16 cellular contexts compared by ENCODE assay signal in the genomic region with DNA sequence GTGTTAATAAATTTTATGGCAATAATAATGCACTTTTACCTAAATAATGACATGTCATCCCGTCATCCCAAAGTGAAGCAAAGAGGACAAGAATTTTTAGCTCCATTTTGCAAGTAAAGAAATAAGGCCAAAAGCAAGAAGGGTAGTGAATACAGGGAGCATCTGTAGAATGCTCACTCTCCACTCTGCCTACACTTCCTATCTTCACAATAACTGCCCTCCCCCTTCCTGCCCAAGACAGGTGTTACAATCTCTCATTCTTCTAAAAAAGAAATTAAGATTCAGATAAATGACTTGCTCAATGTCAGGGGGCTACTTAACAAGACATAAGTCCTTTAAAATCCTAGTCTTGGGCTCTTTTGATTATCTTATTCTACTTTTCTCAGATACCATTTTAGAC. TPM values are rescaled to one million over a fixed set of nuclear protein-coding genes. Genes with fewer than 3 reads are reported as not detected.
A peak's percentile ranks its signal among the peaks of the same experiment; 100 is the strongest.
DNase-seq lines count a peak whose midpoint lies in the region; ATAC-seq and TF ChIP-seq lines count a peak whose summit lies in the region.
"Had no signal": no experiment of that assay in that cellular context is flagged by ENCODE, and none has a peak within 500 bp of the region (broad histone marks: within the 10 kb centered on the region; RNA-seq: fewer than 3 reads in every experiment).

No MANE protein-coding gene starts in this region.

- H3K9me3 Mint-ChIP-seq in WTC11 = no peaks in the 10 kb centered on the region
- no peaks in the 10 kb centered on the region for H3K9me3 Mint-ChIP-seq in osteocyte (ENCODE audit: unreplicated experiment)
- H3K9me3 Mint-ChIP-seq: activated naive CD4-positive, alpha-beta T cell treated with anti-CD3 and anti-CD28 coated beads, Interleukin-2, amount 50 U/mL, for 72 hours; HFFc6 had no signal

- BruUV-seq in A673 (replicated peaks; lab: Mats Ljungman, UMichigan) = no TSS peak

- H3K36me3 Mint-ChIP-seq in WTC11 = peaks cover 6% of the 10 kb centered on the region; the same call in 1 of the 2 replicates
- peaks cover 7% of the 10 kb centered on the region for H3K36me3 Mint-ChIP-seq in osteocyte (ENCODE audit: unreplicated experiment)

- no peaks in the 10 kb centered on the region for H3K27me3 Mint-ChIP-seq in WTC11 (ENCODE audit: low read depth)
- no peaks in the 10 kb centered on the region for H3K27me3 Mint-ChIP-seq in osteocyte (ENCODE audit: unreplicated experiment)

- DNase-seq in A673 (ENCODE audit: low spot score) = peak; percentile 21
- no peak for DNase-seq in WTC11 (ENCODE audit: low spot score)
- DNase-seq in DMS 273 (lab: John Stamatoyannopoulos, UW; ENCODE audit: unreplicated experiment) = no peak
- DNase-seq in osteocyte (ENCODE audit: extremely low spot score, unreplicated experiment) = no peak
- no peak for DNase-seq in NCI-H2196 treated with DMSO at 0.1 percent for 48 hours (lab: John Stamatoyannopoulos, UW; ENCODE audit: unreplicated experiment)
- DNase-seq: HFFc6; midbrain; NCI-H187 treated with DMSO at 0.1 percent for 48 hours; stimulated activated CD4-positive, alpha-beta T cell treated with anti-CD3 and anti-CD28 coated beads, Interleukin-1b, Interleukin-23, amount 100 ng/mL, for 48 hours had no signal

- no peaks in the 10 kb centered on the region for H3K9me3 ChIP-seq in A673 (ENCODE audit: low read depth, low read length, poor library complexity, severe bottlenecking)
- H3K9me3 ChIP-seq: neutrophil, suprapubic skin had no signal

- H3K4me1 ChIP-seq in A673 (ENCODE audit: insufficient read depth, low read length, poor library complexity, severe bottlenecking) = peaks cover 34% of the 10 kb centered on the region

- no peak overlapping the region for H3K4me3 ChIP-seq in A673 (ENCODE audit: low read depth, low read length, poor library complexity, severe bottlenecking)
- H3K4me3 ChIP-seq: suprapubic skin had no signal

- H3K4me3 Mint-ChIP-seq in WTC11 = no peak overlapping the region
- H3K4me3 Mint-ChIP-seq in osteocyte (ENCODE audit: unreplicated experiment) = no peak overlapping the region
- H3K4me3 Mint-ChIP-seq: HFFc6 had no signal

- peaks cover 3% of the 10 kb centered on the region for H3K36me3 ChIP-seq in A673 (ENCODE audit: insufficient read depth, low read length, poor library complexity, severe bottlenecking)
- H3K36me3 ChIP-seq: neutrophil, suprapubic skin had no signal

- H3K27me3 ChIP-seq in A673 (replicated peaks; ENCODE audit: insufficient read depth, low read depth, low read length, poor library complexity) = no peaks in the 10 kb centered on the region
- H3K27me3 ChIP-seq: neutrophil, suprapubic skin had no signal

- H3K27ac ChIP-seq in A673 (ENCODE audit: low read depth, low read length, poor library complexity, severe bottlenecking) = no peak overlapping the region
- H3K27ac ChIP-seq: neutrophil, suprapubic skin had no signal

- POLR2A ChIA-PET in A673 (lab: Charles Lee; ENCODE audit: low non-redundant PET) = no interaction called here
- POLR2A ChIA-PET in WTC11 (lab: Charles Lee) = no interaction called here

- H3K4me1 Mint-ChIP-seq in WTC11 (peaks cover 27% of the 10 kb centered on the region), osteocyte (ENCODE audit: unreplicated experiment) (peaks cover 53% of the 10 kb centered on the region)

- ATAC-seq in GM18858 (IDR thresholded peaks at IDR 0.05; ENCODE audit: unreplicated experiment) (peak; percentile 59), HG03103 (IDR thresholded peaks at IDR 0.05; ENCODE audit: low read depth, unreplicated experiment) (peak; percentile 66), WTC11 (no peak), GM21576 (IDR thresholded peaks at IDR 0.05; ENCODE audit: unreplicated experiment) (no peak)
- ATAC-seq: sciatic nerve had no signal

- no peak for TF ChIP-seq CTCF in A673 (conservative IDR thresholded peaks at IDR 0.05; ENCODE audit: low read depth, low read length)
- TF ChIP-seq CTCF in WTC11 (IDR thresholded peaks at IDR 0.05) = no peak
- no peak for TF ChIP-seq CTCF in osteocyte (IDR thresholded peaks at IDR 0.05)

- intact Hi-C loops in A673 (cut with micrococcal nuclease; ENCODE audit: unreplicated experiment) = no loop called here

- peak overlapping the region; percentile 15; the same call in 1 of the 2 replicates for H3K27ac Mint-ChIP-seq in WTC11
- no peak overlapping the region for H3K27ac Mint-ChIP-seq in osteocyte (ENCODE audit: unreplicated experiment)
- H3K27ac Mint-ChIP-seq: activated naive CD4-positive, alpha-beta T cell treated with anti-CD3 and anti-CD28 coated beads, Interleukin-2, amount 50 U/mL, for 72 hours; HFFc6 had no signal

- CTCF ChIA-PET in A673 (lab: Charles Lee) (no interaction called here), WTC11 (lab: Charles Lee) (no interaction called here)

TF ChIP-seq in WTC11, 78 proteins besides CTCF, POLR2A, EP300 and RAD21:
- no peak for TF ChIP-seq GABPB1 (CRISPR knock-in tag; IDR thresholded peaks at IDR 0.05)
- TF ChIP-seq ZNF121 (CRISPR knock-in tag; IDR thresholded peaks at IDR 0.05) = no peak
- no peak for TF ChIP-seq ELF4 (CRISPR knock-in tag; IDR thresholded peaks at IDR 0.05; ENCODE audit: low read depth)
- TF ChIP-seq TP53 (CRISPR knock-in tag; IDR thresholded peaks at IDR 0.05) = no peak
- TF ChIP-seq TCF7 (CRISPR knock-in tag; IDR thresholded peaks at IDR 0.05; ENCODE audit: low read depth) = no peak
- TF ChIP-seq ZBTB43 (CRISPR knock-in tag; IDR thresholded peaks at IDR 0.05) = no peak
- TF ChIP-seq, protein P1, sequence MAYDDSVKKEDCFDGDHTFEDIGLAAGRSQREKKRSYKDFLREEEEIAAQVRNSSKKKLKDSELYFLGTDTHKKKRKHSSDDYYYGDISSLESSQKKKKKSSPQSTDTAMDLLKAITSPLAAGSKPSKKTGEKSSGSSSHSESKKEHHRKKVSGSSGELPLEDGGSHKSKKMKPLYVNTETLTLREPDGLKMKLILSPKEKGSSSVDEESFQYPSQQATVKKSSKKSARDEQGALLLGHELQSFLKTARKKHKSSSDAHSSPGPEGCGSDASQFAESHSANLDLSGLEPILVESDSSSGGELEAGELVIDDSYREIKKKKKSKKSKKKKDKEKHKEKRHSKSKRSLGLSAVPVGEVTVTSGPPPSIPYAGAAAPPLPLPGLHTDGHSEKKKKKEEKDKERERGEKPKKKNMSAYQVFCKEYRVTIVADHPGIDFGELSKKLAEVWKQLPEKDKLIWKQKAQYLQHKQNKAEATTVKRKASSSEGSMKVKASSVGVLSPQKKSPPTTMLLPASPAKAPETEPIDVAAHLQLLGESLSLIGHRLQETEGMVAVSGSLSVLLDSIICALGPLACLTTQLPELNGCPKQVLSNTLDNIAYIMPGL (CRISPR knock-in tag; IDR thresholded peaks at IDR 0.05) = no peak
- TF ChIP-seq E2F5 (CRISPR knock-in tag; IDR thresholded peaks at IDR 0.05) = no peak
- TF ChIP-seq ZMAT4 (CRISPR knock-in tag; IDR thresholded peaks at IDR 0.05) = no peak
- no peak for TF ChIP-seq MXD4 (CRISPR knock-in tag; IDR thresholded peaks at IDR 0.05; ENCODE audit: borderline replicate concordance)
- TF ChIP-seq HMGA2 (CRISPR knock-in tag; IDR thresholded peaks at IDR 0.05) = no peak
- TF ChIP-seq PRRX2 (CRISPR knock-in tag; IDR thresholded peaks at IDR 0.05) = no peak
- TF ChIP-seq NR3C1 (CRISPR knock-in tag; conservative IDR thresholded peaks at IDR 0.05; ENCODE audit: low read depth) = no peak
- no peak for TF ChIP-seq CDX4 (CRISPR knock-in tag; IDR thresholded peaks at IDR 0.05; ENCODE audit: borderline replicate concordance)
- TF ChIP-seq FOXJ3 (CRISPR knock-in tag; IDR thresholded peaks at IDR 0.05; ENCODE audit: borderline replicate concordance) = no peak
- TF ChIP-seq, protein P2, sequence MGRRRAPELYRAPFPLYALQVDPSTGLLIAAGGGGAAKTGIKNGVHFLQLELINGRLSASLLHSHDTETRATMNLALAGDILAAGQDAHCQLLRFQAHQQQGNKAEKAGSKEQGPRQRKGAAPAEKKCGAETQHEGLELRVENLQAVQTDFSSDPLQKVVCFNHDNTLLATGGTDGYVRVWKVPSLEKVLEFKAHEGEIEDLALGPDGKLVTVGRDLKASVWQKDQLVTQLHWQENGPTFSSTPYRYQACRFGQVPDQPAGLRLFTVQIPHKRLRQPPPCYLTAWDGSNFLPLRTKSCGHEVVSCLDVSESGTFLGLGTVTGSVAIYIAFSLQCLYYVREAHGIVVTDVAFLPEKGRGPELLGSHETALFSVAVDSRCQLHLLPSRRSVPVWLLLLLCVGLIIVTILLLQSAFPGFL (CRISPR knock-in tag; IDR thresholded peaks at IDR 0.05; ENCODE audit: borderline replicate concordance) = no peak
- TF ChIP-seq JUN (CRISPR knock-in tag; IDR thresholded peaks at IDR 0.05) = no peak
TF ChIP-seq in WTC11: peak in this region for 0.

RNA-seq across cellular contexts. Expression of gene RDX, which starts 8.9 kb away (rescaled TPM):
- 381 and 395 TPM in 2 replicates for total RNA-seq in A673 (2021)
- 71.8 to 77.4 TPM (median 72.9 TPM) in 3 replicates for total RNA-seq in WTC11 (2021)
- total RNA-seq in osteocyte = 154 and 163 TPM in 2 replicates

Comparison
In these comparisons a context has a peak if more than half of its experiments do, and no peak if none do; other contexts are left out.
1. ATAC-seq: peak in GM18858 (single experiment) and HG03103 (single experiment); none in WTC11 (single experiment) and GM21576 (single experiment).